Comparison of ENCODE assay signal across 25 cellular contexts in the genomic region with DNA sequence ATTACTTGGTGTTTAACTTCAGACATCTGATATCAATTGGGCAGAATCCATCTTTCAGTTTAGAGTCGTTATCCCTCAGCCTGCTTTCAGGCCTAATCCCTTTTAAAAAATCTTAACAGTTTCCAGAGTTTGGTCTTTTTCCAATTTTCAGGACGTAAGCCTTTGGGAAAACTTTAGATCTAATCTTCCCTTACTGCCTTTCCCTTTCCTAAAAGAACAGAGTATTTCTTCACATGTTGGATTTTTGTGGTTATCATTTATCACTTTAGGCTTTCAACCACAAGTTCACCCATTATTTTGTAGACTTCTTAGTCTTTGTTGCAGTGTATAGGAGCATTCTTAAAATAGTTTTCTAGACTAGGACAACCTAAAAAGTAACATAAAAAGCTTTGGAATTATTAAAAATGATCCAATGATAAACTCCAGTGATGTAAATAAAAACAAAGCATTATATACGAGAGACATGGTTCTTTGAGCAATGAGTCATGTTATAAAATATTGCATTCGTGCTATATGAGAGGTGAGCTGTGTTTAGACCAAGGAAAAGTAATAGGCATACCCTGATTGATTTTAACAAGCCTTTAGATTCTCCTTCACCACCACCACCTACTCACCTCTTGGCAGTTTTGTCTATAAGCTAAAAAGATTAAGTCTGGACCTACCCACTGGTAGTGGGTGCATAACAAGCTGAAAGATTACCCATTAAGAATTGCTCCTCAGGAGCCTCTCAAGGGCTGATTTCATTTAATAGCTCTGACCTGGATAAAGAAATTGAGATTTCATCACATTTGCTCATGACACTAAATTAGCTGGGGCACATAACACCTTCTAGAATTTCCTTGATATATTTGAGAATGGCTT.
DNase-seq lines count a peak whose midpoint lies in the region; ATAC-seq, FAIRE-seq and TF ChIP-seq lines count a peak whose summit lies in the region.
"Had no signal": no experiment of that assay in that cellular context is flagged by ENCODE, and none has a peak within 500 bp of the region (broad histone marks: within the 10 kb centered on the region; RNA-seq: fewer than 3 reads in every experiment).

No MANE protein-coding gene starts in this region.

- no peak for TF ChIP-seq POLR2A in H54 (IDR thresholded peaks at IDR 0.05; ENCODE audit: low read depth, low read length)

- DNase-seq in EL (peak; percentile 81), LoVo (ENCODE audit: low spot score) (peak; percentile 7), dedifferentiated amniotic fluid mesenchymal stem cell (ENCODE audit: extremely low spot score) (peak; percentile 47), retinal pigment epithelial cell (ENCODE audit: low read depth) (peak; percentile 63), islet precursor cell (no peak), H54 (ENCODE audit: insufficient read length, low spot score) (no peak)
- DNase-seq: activated B cell treated with CpG ODN at 0.5 μM for 24 hours; activated CD8-positive, alpha-beta T cell treated with anti-CD3 and anti-CD28 coated beads for 36 hours; activated naive CD4-positive, alpha-beta T cell treated with anti-CD3 and anti-CD28 coated beads, Interleukin-2, amount 10 ng/mL, durations not matched to agents 7 days and 5 days; activated T-cell treated with anti-CD3 and anti-CD28 coated beads, Interleukin-2, amount 50 U/mL, for 24 hours; foreskin keratinocyte; left cardiac atrium; MG63; midbrain; NCI-H146; NCI-H748 treated with DMSO at 0.1 percent for 48 hours; SHP77; testis had no signal

- no peak overlapping the region for H3K4me3 ChIP-seq in retinal pigment epithelial cell (ENCODE audit: low read length)
- H3K4me3 ChIP-seq: ascending aorta, GM23338, MG63, testis had no signal

- no peak for ATAC-seq in activated CD4-positive, CD25-positive, alpha-beta regulatory T cell treated with anti-CD3 and anti-CD28 coated beads, Interleukin-2, amount 50 U/mL, for 24 hours
- no peak for ATAC-seq in HG03457 (IDR thresholded peaks at IDR 0.05; ENCODE audit: unreplicated experiment)
- ATAC-seq: activated CD8-positive, alpha-beta T cell treated with anti-CD3 and anti-CD28 coated beads for 36 hours; foreskin keratinocyte; GM23338; HepG2; stimulated activated effector memory CD8-positive, alpha-beta T cell treated with anti-CD3 and anti-CD28 coated beads, Interleukin-12 subunit alpha, Interleukin-12 subunit beta, amount 100 ng/mL, for 72 hours had no signal

- no peak for FAIRE-seq in H54 (lab: Jason Lieb, UNC)
- FAIRE-seq: GM19239, HepG2 had no signal

- no peak for TF ChIP-seq CTCF in retinal pigment epithelial cell (conservative IDR thresholded peaks at IDR 0.05; ENCODE audit: low read depth, low read length)

Comparison
In these comparisons a context has a peak if more than half of its experiments do, and no peak if none do; other contexts are left out.
1. DNase-seq: peak in EL (single experiment), LoVo (single experiment), dedifferentiated amniotic fluid mesenchymal stem cell (single experiment) and retinal pigment epithelial cell (single experiment); none in islet precursor cell (single experiment) and H54 (single experiment).